16 cellular contexts compared by ENCODE assay signal in the genomic region with DNA sequence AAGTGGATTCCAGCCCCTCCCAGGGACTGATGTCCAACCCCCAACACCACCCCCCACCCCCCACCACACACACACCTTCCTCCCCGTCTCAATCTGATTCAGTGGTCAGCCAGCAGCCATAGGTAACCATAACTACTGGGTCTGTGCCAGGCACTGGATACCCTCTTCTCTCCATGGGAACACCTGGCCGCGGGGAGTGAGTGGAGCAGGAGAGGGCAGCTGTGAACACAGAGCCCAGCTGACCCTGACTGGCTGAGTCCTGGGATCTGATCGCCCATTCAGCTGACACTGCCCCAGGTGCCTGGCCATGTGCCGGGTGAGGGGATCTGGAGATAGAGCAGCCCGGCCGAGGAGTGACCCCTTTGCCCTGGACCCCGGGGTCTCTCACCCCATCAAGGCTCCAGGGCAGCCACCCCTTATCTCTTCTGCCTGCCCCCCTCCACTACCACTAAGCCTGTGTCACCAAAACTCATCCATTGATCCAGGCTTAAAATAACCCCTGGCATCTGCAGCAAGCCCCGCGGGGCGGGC. TPM values are rescaled to one million over a fixed set of nuclear protein-coding genes. Genes with fewer than 3 reads are reported as not detected.
DNase-seq lines count a peak whose midpoint lies in the region; FAIRE-seq and TF ChIP-seq lines count a peak whose summit lies in the region.
"Had no signal": no experiment of that assay in that cellular context is flagged by ENCODE, and none has a peak within 500 bp of the region (broad histone marks: within the 10 kb centered on the region; RNA-seq: fewer than 3 reads in every experiment).

No MANE protein-coding gene starts in this region.

- H3K4me1 Mint-ChIP-seq in T-helper 2 cell treated with Interferon-gamma antibody and Interleukin-4, amounts not matched to agents 5 μg/mL and 100 μg/mL, for 36 hours (ENCODE audit: low read depth) = peaks cover 10% of the 10 kb centered on the region

- H3K18ac ChIP-seq in neuronal stem cell (ENCODE audit: low read length) = no peak overlapping the region

- H2AFZ ChIP-seq in neuronal stem cell (ENCODE audit: low read length) = no peak overlapping the region

- no peaks in the 10 kb centered on the region for H3K36me3 Mint-ChIP-seq in T-helper 2 cell treated with Interferon-gamma antibody and Interleukin-4, amounts not matched to agents 5 μg/mL and 100 μg/mL, for 36 hours (ENCODE audit: low read depth)

- H4K91ac ChIP-seq in neuronal stem cell (ENCODE audit: low read depth, low read length, poor library complexity) = no peak overlapping the region

- no peak overlapping the region for H3K27ac Mint-ChIP-seq in T-helper 2 cell treated with Interferon-gamma antibody and Interleukin-4, amounts not matched to agents 5 μg/mL and 100 μg/mL, for 36 hours
- H3K27ac Mint-ChIP-seq: activated naive CD8-positive, alpha-beta T cell treated with anti-CD3 and anti-CD28 coated beads, Interleukin-2, amount 50 U/mL, for 24 hours; activated T-helper 2 cell treated with anti-CD3 and anti-CD28 coated beads, Interferon-gamma antibody, Interleukin-2, Interleukin-4, amounts not matched to agents 10 μg/mL and 5 μg/mL and 100 μg/mL, durations not matched to agents 14 hours and 24 hours and 36 hours; nephron had no signal

- no peak overlapping the region for H2BK5ac ChIP-seq in neuronal stem cell (ENCODE audit: low read length)

- H2BK15ac ChIP-seq in neuronal stem cell (ENCODE audit: low read length) = no peak overlapping the region

- no peaks in the 10 kb centered on the region for H3K36me3 ChIP-seq in neuronal stem cell (replicated peaks in 1 of 2; ENCODE audit: control insufficient read depth in 2 of 2, insufficient read depth in 2 of 2, low read length in 2 of 2)
- H3K36me3 ChIP-seq: breast epithelium, SJSA1, thyroid gland had no signal

- DNase-seq in GM12891 (ENCODE audit: insufficient read length, low spot score) (no peak), NCI-H2196 treated with DMSO at 0.1 percent for 48 hours (lab: John Stamatoyannopoulos, UW; ENCODE audit: unreplicated experiment) (peak; percentile 80), neuronal stem cell (ENCODE audit: low spot score) (no peak), NCI-H2171 treated with DMSO at 0.1 percent for 48 hours (lab: John Stamatoyannopoulos, UW) (no peak)
- no peak for DNase-seq in T-helper 2 cell treated with Interferon-gamma antibody and Interleukin-4, amounts not matched to agents 5 μg/mL and 100 μg/mL, for 36 hours (ENCODE audit: low spot score)
- DNase-seq: activated CD4-positive, CD25-positive, alpha-beta regulatory T cell treated with anti-CD3 and anti-CD28 coated beads, Interleukin-2, amount 50 U/mL, for 72 hours; activated naive CD8-positive, alpha-beta T cell treated with anti-CD3 and anti-CD28 coated beads, Interleukin-2, amount 50 U/mL, for 24 hours; kidney glomerular epithelial cell; mesendoderm; stimulated activated CD4-positive, alpha-beta T cell treated with anti-CD3 and anti-CD28 coated beads, Interleukin-12 subunit alpha, Interleukin-12 subunit beta, amount 100 ng/mL, for 4 hours had no signal

- H3K79me1 ChIP-seq in neuronal stem cell (ENCODE audit: low read depth, low read length) = no peaks in the 10 kb centered on the region

- no CpG with 5 or more reads among the region's 11 CpGs for WGBS in neuronal stem cell (ENCODE audit: extremely low coverage in 2 of 2, insufficient read length in 2 of 2, insufficient replicate concordance in 1 of 2), 2 donors

- no peak overlapping the region for H3K4me2 ChIP-seq in neuronal stem cell (ENCODE audit: insufficient read depth, low read length, poor library complexity, severe bottlenecking)

- H3K27me3 ChIP-seq in neuronal stem cell (ENCODE audit: control insufficient read depth in 3 of 3, insufficient read depth in 3 of 3, low read depth in 1 of 3, low read length in 3 of 3) = peaks cover 59 to 88% (median 60%) of the 10 kb centered on the region in 3 experiments

- no peak overlapping the region for H2AK5ac ChIP-seq in neuronal stem cell (ENCODE audit: low read depth, low read length)

- peaks cover 2 to 5% of the 10 kb centered on the region in 2 donors for H3K4me1 ChIP-seq in neuronal stem cell (ENCODE audit: control insufficient read depth in 2 of 2, insufficient read depth in 1 of 2, low read depth in 1 of 2, low read length in 2 of 2)

- no peaks in the 10 kb centered on the region for H3K9me3 ChIP-seq in neuronal stem cell (replicated peaks in 1 of 2; ENCODE audit: control insufficient read depth in 2 of 2, insufficient read depth in 1 of 2, low read depth in 1 of 2, low read length in 2 of 2)
- H3K9me3 ChIP-seq: breast epithelium, SJSA1, thyroid gland had no signal

- peak overlapping the region in 1 of 2 donors; percentile 43 for H3K4me3 ChIP-seq in neuronal stem cell (ENCODE audit: low read length in 2 of 2)
- H3K4me3 ChIP-seq: breast epithelium, SJSA1, thyroid gland had no signal

- no peak overlapping the region for H3K4ac ChIP-seq in neuronal stem cell (ENCODE audit: low read length)

- H3K4me3 Mint-ChIP-seq in T-helper 2 cell treated with Interferon-gamma antibody and Interleukin-4, amounts not matched to agents 5 μg/mL and 100 μg/mL, for 36 hours = no peak overlapping the region

- no peak overlapping the region for H2BK12ac ChIP-seq in neuronal stem cell (ENCODE audit: low read length)

- H3K23ac ChIP-seq in neuronal stem cell (ENCODE audit: low read depth, low read length, poor library complexity) = peak overlapping the region; percentile 6

- H3K27ac ChIP-seq in neuronal stem cell (replicated peaks; ENCODE audit: low read length) = no peak overlapping the region
- H3K27ac ChIP-seq: breast epithelium, SJSA1, thyroid gland had no signal

- no peaks in the 10 kb centered on the region for H3K9me3 Mint-ChIP-seq in T-helper 2 cell treated with Interferon-gamma antibody and Interleukin-4, amounts not matched to agents 5 μg/mL and 100 μg/mL, for 36 hours
- H3K9me3 Mint-ChIP-seq: activated naive CD8-positive, alpha-beta T cell treated with anti-CD3 and anti-CD28 coated beads, Interleukin-2, amount 50 U/mL, for 24 hours; activated T-helper 2 cell treated with anti-CD3 and anti-CD28 coated beads, Interferon-gamma antibody, Interleukin-2, Interleukin-4, amounts not matched to agents 10 μg/mL and 5 μg/mL and 100 μg/mL, durations not matched to agents 14 hours and 24 hours and 36 hours; nephron had no signal

- H4K8ac ChIP-seq in neuronal stem cell (ENCODE audit: low read depth, low read length) = no peak overlapping the region

- TF ChIP-seq POLR2A in GM12891 (IDR thresholded peaks at IDR 0.05; ENCODE audit: low read depth, low read length) = no peak

- FAIRE-seq in GM12891 (lab: Jason Lieb, UNC) = peak; percentile 41
- FAIRE-seq: frontal cortex had no signal

- H3K14ac ChIP-seq in neuronal stem cell (ENCODE audit: low read length) = no peak overlapping the region

- H3K27me3 Mint-ChIP-seq in T-helper 2 cell treated with Interferon-gamma antibody and Interleukin-4, amounts not matched to agents 5 μg/mL and 100 μg/mL, for 36 hours (ENCODE audit: low read depth) = peaks cover 36% of the 10 kb centered on the region

- no peak overlapping the region for H3K9ac ChIP-seq in neuronal stem cell (ENCODE audit: low read depth, low read length, poor library complexity)

- no peak overlapping the region for H2BK120ac ChIP-seq in neuronal stem cell (ENCODE audit: low read depth, low read length)

TF ChIP-seq in GM12891, 5 proteins besides CTCF, POLR2A, EP300 and RAD21:
- TF ChIP-seq POLR2AphosphoS5 (IDR thresholded peaks at IDR 0.05; ENCODE audit: low read depth, low read length) = no peak
- TF ChIP-seq TAF1 (IDR thresholded peaks at IDR 0.05; ENCODE audit: low read depth, low read length) = no peak
- TF ChIP-seq POU2F2 (IDR thresholded peaks at IDR 0.05; ENCODE audit: low read depth, low read length) = no peak
- no peak for TF ChIP-seq PAX5 (IDR thresholded peaks at IDR 0.05; ENCODE audit: insufficient read depth, low read length, severe bottlenecking)
- TF ChIP-seq SPI1 (IDR thresholded peaks at IDR 0.05; ENCODE audit: low read depth, low read length) = no peak

RNA-seq across cellular contexts. Expression of a gene that starts 2.6 kb away (rescaled TPM):
- 3.2 TPM for polyA plus RNA-seq in GM12891 (2012; ENCODE audit: low read depth, missing spikeins)
- polyA plus RNA-seq in neuronal stem cell (2013, experiment 1 of 2) = 0.07 TPM
- 0.14 TPM for polyA plus RNA-seq in neuronal stem cell (2013, experiment 2 of 2)

RNA-seq across cellular contexts. Expression of a gene that starts 9.2 kb away (rescaled TPM):
- 29.1 TPM for polyA plus RNA-seq in GM12891 (2012; ENCODE audit: low read depth, missing spikeins)
- polyA plus RNA-seq in neuronal stem cell (2013, experiment 1 of 2) = 1.6 TPM
- polyA plus RNA-seq in neuronal stem cell (2013, experiment 2 of 2) = 1.8 TPM

RNA-seq across cellular contexts. Expression of a gene that starts 29.5 kb away (rescaled TPM):
- polyA plus RNA-seq in GM12891 (2012; ENCODE audit: low read depth, missing spikeins) = 45.1 TPM
- 31.3 TPM for polyA plus RNA-seq in neuronal stem cell (2013, experiment 1 of 2)
- 32.8 TPM for polyA plus RNA-seq in neuronal stem cell (2013, experiment 2 of 2)

RNA-seq across cellular contexts. Expression of a gene that starts 51.8 kb away (rescaled TPM):
- polyA plus RNA-seq in GM12891 (2012; ENCODE audit: low read depth, missing spikeins) = 0.71 TPM
- polyA plus RNA-seq in neuronal stem cell (2013, experiment 1 of 2) = 42.3 TPM
- 42.6 TPM for polyA plus RNA-seq in neuronal stem cell (2013, experiment 2 of 2)
